1 cellular context compared by ENCODE assay signal in the genomic region with DNA sequence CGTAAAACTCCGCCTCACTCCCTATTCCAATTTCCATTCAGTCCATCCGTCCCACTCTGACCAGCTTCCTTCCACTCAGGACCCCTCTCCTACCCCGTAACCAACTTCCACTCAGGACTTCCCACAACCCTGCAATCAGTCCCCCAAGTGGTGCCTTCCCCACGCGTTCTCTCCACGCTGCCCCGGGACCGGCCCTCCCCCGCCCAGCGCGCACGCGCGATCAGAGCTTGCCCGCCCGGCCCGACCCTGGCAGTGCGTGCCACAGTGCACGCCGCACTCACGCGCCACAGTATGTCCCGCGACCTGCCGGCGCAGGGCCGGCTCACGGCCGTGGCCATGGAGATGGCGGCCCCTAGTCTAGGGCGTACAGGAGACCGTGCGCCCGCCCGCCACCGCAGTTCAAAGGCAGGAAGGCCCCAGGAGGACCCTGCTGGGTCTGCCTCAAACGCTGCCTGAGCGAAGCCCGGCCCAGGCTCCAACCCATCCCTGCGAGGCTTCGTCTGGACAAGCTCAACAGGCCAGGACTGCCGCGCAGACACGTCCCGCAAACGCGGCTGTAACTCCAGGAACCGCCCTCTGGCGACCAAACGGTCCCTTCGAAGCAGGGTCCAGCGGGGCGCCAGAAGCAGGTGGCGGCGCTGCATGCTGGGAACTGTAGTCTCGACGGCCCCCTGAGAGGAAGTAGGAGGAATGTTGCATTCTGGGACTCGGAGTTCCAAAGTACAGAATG.
TF ChIP-seq lines count a peak whose summit lies in the region.

A gene with protein sequence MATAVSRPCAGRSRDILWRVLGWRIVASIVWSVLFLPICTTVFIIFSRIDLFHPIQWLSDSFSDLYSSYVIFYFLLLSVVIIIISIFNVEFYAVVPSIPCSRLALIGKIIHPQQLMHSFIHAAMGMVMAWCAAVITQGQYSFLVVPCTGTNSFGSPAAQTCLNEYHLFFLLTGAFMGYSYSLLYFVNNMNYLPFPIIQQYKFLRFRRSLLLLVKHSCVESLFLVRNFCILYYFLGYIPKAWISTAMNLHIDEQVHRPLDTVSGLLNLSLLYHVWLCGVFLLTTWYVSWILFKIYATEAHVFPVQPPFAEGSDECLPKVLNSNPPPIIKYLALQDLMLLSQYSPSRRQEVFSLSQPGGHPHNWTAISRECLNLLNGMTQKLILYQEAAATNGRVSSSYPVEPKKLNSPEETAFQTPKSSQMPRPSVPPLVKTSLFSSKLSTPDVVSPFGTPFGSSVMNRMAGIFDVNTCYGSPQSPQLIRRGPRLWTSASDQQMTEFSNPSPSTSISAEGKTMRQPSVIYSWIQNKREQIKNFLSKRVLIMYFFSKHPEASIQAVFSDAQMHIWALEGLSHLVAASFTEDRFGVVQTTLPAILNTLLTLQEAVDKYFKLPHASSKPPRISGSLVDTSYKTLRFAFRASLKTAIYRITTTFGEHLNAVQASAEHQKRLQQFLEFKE (minus strand): TSS at position 373 of the 730 bp plus-strand sequence. CDS start 35 bp downstream, at position 338.

TF ChIP-seq in HepG2, 621 proteins besides CTCF, POLR2A, EP300 and RAD21 (continued from another document and continues in another):
- no peak for TF ChIP-seq STAG1 (CRISPR knock-in tag; IDR thresholded peaks at IDR 0.05)
- TF ChIP-seq, protein P1, sequence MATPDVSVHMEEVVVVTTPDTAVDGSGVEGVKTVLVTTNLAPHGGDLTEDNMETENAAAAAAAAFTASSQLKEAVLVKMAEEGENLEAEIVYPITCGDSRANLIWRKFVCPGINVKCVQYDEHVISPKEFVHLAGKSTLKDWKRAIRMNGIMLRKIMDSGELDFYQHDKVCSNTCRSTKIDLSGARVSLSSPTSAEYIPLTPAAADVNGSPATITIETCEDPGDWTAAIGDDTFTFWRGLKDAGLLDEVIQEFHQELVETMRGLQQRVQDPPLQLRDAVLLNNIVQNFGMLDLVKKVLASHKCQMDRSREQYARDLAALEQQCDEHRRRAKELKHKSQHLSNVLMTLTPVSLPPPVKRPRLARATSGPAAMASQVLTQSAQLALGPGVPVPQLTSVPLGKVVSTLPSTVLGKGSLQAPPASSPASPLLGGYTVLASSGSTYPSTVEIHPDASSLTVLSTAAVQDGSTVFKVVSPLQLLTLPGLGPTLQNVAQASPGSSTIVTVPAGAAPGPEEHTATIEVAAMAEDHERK (CRISPR knock-in tag; IDR thresholded peaks at IDR 0.05; ENCODE audit: low read depth): peak; percentile 66
- TF ChIP-seq MYC (CRISPR knock-in tag; IDR thresholded peaks at IDR 0.05; ENCODE audit: borderline replicate concordance): peak; percentile 96
- TF ChIP-seq, protein P2, sequence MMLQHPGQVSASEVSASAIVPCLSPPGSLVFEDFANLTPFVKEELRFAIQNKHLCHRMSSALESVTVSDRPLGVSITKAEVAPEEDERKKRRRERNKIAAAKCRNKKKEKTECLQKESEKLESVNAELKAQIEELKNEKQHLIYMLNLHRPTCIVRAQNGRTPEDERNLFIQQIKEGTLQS (CRISPR knock-in tag; IDR thresholded peaks at IDR 0.05): peak; percentile 24; the same call in 1 of the 2 replicates
- TF ChIP-seq NCOR1 (IDR thresholded peaks at IDR 0.05; ENCODE audit: borderline replicate concordance, low read length): peak; percentile 91
- peak; percentile 89; the same call in 1 of the 2 replicates for TF ChIP-seq PHF21A (CRISPR knock-in tag; IDR thresholded peaks at IDR 0.05)
- TF ChIP-seq ZNF572 (CRISPR knock-in tag; IDR thresholded peaks at IDR 0.05): peak; percentile 97
- no peak for TF ChIP-seq CENPX (CRISPR knock-in tag; IDR thresholded peaks at IDR 0.05)
- TF ChIP-seq, protein P3, sequence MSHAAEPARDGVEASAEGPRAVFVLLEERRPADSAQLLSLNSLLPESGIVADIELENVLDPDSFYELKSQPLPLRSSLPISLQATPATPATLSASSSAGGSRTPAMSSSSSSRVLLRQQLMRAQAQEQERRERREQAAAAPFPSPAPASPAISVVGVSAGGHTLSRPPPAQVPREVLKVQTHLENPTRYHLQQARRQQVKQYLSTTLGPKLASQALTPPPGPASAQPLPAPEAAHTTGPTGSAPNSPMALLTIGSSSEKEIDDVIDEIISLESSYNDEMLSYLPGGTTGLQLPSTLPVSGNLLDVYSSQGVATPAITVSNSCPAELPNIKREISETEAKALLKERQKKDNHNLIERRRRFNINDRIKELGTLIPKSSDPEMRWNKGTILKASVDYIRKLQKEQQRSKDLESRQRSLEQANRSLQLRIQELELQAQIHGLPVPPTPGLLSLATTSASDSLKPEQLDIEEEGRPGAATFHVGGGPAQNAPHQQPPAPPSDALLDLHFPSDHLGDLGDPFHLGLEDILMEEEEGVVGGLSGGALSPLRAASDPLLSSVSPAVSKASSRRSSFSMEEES (CRISPR knock-in tag; IDR thresholded peaks at IDR 0.05): peak; percentile 49; the same call in 1 of the 2 replicates
- peak; percentile 85 for TF ChIP-seq FOXK1 (CRISPR knock-in tag; IDR thresholded peaks at IDR 0.05; ENCODE audit: borderline replicate concordance, low read depth)
- no peak; the same call in none of the 2 replicates for TF ChIP-seq SIX1 (CRISPR knock-in tag; IDR thresholded peaks at IDR 0.05; ENCODE audit: borderline replicate concordance)
- peak; percentile 88 for TF ChIP-seq PHF8 (CRISPR knock-in tag; IDR thresholded peaks at IDR 0.05)
- TF ChIP-seq, protein P4, sequence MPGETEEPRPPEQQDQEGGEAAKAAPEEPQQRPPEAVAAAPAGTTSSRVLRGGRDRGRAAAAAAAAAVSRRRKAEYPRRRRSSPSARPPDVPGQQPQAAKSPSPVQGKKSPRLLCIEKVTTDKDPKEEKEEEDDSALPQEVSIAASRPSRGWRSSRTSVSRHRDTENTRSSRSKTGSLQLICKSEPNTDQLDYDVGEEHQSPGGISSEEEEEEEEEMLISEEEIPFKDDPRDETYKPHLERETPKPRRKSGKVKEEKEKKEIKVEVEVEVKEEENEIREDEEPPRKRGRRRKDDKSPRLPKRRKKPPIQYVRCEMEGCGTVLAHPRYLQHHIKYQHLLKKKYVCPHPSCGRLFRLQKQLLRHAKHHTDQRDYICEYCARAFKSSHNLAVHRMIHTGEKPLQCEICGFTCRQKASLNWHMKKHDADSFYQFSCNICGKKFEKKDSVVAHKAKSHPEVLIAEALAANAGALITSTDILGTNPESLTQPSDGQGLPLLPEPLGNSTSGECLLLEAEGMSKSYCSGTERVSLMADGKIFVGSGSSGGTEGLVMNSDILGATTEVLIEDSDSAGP (CRISPR knock-in tag; IDR thresholded peaks at IDR 0.05; ENCODE audit: borderline replicate concordance): peak; percentile 97
- TF ChIP-seq, protein P5, sequence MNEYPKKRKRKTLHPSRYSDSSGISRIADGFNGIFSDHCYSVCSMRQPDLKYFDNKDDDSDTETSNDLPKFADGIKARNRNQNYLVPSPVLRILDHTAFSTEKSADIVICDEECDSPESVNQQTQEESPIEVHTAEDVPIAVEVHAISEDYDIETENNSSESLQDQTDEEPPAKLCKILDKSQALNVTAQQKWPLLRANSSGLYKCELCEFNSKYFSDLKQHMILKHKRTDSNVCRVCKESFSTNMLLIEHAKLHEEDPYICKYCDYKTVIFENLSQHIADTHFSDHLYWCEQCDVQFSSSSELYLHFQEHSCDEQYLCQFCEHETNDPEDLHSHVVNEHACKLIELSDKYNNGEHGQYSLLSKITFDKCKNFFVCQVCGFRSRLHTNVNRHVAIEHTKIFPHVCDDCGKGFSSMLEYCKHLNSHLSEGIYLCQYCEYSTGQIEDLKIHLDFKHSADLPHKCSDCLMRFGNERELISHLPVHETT (CRISPR knock-in tag; conservative IDR thresholded peaks at IDR 0.05): peak; percentile 42; the same call in 1 of the 2 replicates
- no peak for TF ChIP-seq TCF7L2 (IDR thresholded peaks at IDR 0.05; ENCODE audit: low read depth, low read length)
- peak; percentile 92; the same call in 1 of the 2 replicates for TF ChIP-seq HDAC6 (IDR thresholded peaks at IDR 0.05; ENCODE audit: low read depth, low read length)
- no peak for TF ChIP-seq ZNF841 (CRISPR knock-in tag; IDR thresholded peaks at IDR 0.05; ENCODE audit: borderline replicate concordance)
- TF ChIP-seq MIER2 (CRISPR knock-in tag; IDR thresholded peaks at IDR 0.05): 0 out of 2 replicates have a peak, but pooled peaks have one; percentile 53
- no peak for TF ChIP-seq ZNF564 (CRISPR knock-in tag; IDR thresholded peaks at IDR 0.05)
- TF ChIP-seq, protein P6, sequence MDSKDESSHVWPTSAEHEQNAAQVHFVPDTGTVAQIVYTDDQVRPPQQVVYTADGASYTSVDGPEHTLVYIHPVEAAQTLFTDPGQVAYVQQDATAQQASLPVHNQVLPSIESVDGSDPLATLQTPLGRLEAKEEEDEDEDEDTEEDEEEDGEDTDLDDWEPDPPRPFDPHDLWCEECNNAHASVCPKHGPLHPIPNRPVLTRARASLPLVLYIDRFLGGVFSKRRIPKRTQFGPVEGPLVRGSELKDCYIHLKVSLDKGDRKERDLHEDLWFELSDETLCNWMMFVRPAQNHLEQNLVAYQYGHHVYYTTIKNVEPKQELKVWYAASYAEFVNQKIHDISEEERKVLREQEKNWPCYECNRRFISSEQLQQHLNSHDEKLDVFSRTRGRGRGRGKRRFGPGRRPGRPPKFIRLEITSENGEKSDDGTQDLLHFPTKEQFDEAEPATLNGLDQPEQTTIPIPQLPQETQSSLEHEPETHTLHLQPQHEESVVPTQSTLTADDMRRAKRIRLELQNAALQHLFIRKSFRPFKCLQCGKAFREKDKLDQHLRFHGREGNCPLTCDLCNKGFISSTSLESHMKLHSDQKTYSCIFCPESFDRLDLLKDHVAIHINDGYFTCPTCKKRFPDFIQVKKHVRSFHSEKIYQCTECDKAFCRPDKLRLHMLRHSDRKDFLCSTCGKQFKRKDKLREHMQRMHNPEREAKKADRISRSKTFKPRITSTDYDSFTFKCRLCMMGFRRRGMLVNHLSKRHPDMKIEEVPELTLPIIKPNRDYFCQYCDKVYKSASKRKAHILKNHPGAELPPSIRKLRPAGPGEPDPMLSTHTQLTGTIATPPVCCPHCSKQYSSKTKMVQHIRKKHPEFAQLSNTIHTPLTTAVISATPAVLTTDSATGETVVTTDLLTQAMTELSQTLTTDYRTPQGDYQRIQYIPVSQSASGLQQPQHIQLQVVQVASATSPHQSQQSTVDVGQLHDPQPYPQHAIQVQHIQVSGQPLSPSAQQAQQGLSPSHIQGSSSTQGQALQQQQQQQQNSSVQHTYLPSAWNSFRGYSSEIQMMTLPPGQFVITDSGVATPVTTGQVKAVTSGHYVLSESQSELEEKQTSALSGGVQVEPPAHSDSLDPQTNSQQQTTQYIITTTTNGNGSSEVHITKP (CRISPR knock-in tag; IDR thresholded peaks at IDR 0.05; ENCODE audit: low read depth): peak; percentile 77
- peak; percentile 84 for TF ChIP-seq MXD4 (CRISPR knock-in tag; IDR thresholded peaks at IDR 0.05)
- TF ChIP-seq AGO2 (optimal IDR thresholded peaks at IDR 0.05; ENCODE audit: low read depth, low read length): peak; percentile 50
- TF ChIP-seq, protein P7, sequence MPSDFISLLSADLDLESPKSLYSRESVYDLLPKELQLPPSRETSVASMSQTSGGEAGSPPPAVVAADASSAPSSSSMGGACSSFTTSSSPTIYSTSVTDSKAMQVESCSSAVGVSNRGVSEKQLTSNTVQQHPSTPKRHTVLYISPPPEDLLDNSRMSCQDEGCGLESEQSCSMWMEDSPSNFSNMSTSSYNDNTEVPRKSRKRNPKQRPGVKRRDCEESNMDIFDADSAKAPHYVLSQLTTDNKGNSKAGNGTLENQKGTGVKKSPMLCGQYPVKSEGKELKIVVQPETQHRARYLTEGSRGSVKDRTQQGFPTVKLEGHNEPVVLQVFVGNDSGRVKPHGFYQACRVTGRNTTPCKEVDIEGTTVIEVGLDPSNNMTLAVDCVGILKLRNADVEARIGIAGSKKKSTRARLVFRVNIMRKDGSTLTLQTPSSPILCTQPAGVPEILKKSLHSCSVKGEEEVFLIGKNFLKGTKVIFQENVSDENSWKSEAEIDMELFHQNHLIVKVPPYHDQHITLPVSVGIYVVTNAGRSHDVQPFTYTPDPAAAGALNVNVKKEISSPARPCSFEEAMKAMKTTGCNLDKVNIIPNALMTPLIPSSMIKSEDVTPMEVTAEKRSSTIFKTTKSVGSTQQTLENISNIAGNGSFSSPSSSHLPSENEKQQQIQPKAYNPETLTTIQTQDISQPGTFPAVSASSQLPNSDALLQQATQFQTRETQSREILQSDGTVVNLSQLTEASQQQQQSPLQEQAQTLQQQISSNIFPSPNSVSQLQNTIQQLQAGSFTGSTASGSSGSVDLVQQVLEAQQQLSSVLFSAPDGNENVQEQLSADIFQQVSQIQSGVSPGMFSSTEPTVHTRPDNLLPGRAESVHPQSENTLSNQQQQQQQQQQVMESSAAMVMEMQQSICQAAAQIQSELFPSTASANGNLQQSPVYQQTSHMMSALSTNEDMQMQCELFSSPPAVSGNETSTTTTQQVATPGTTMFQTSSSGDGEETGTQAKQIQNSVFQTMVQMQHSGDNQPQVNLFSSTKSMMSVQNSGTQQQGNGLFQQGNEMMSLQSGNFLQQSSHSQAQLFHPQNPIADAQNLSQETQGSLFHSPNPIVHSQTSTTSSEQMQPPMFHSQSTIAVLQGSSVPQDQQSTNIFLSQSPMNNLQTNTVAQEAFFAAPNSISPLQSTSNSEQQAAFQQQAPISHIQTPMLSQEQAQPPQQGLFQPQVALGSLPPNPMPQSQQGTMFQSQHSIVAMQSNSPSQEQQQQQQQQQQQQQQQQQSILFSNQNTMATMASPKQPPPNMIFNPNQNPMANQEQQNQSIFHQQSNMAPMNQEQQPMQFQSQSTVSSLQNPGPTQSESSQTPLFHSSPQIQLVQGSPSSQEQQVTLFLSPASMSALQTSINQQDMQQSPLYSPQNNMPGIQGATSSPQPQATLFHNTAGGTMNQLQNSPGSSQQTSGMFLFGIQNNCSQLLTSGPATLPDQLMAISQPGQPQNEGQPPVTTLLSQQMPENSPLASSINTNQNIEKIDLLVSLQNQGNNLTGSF (CRISPR knock-in tag; IDR thresholded peaks at IDR 0.05): peak; percentile 72; the same call in 1 of the 2 replicates
- TF ChIP-seq GTF3A (CRISPR knock-in tag; conservative IDR thresholded peaks at IDR 0.05): peak; percentile 93
- peak; percentile 78 for TF ChIP-seq PHF20 (CRISPR knock-in tag; IDR thresholded peaks at IDR 0.05)
- TF ChIP-seq BORCS8-MEF2B (CRISPR knock-in tag; IDR thresholded peaks at IDR 0.05): peak; percentile 96
- TF ChIP-seq, protein P8, sequence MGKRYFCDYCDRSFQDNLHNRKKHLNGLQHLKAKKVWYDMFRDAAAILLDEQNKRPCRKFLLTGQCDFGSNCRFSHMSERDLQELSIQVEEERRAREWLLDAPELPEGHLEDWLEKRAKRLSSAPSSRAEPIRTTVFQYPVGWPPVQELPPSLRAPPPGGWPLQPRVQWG (CRISPR knock-in tag; IDR thresholded peaks at IDR 0.05; ENCODE audit: borderline replicate concordance, low read depth): no peak
- no peak for TF ChIP-seq SIN3B (IDR thresholded peaks at IDR 0.05; ENCODE audit: low read length)
- TF ChIP-seq DNMT1 (CRISPR knock-in tag; IDR thresholded peaks at IDR 0.05): no peak; the same call in 1 of the 2 replicates
- TF ChIP-seq, protein P9, sequence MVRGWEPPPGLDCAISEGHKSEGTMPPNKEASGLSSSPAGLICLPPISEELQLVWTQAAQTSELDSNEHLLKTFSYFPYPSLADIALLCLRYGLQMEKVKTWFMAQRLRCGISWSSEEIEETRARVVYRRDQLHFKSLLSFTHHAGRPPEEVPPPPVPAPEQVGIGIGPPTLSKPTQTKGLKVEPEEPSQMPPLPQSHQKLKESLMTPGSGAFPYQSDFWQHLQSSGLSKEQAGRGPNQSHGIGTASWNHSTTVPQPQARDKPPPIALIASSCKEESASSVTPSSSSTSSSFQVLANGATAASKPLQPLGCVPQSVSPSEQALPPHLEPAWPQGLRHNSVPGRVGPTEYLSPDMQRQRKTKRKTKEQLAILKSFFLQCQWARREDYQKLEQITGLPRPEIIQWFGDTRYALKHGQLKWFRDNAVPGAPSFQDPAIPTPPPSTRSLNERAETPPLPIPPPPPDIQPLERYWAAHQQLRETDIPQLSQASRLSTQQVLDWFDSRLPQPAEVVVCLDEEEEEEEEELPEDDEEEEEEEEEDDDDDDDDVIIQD (CRISPR knock-in tag; IDR thresholded peaks at IDR 0.05; ENCODE audit: low read depth): peak; percentile 49; the same call in 1 of the 2 replicates
- peak; percentile 59; the same call in 1 of the 2 replicates for TF ChIP-seq IRX3 (CRISPR knock-in tag; IDR thresholded peaks at IDR 0.05; ENCODE audit: borderline replicate concordance, low read depth)
- no peak for TF ChIP-seq U2AF2 (IDR thresholded peaks at IDR 0.05; ENCODE audit: low read depth, low read length)
